24 cellular contexts compared by ENCODE assay signal in the genomic region with DNA sequence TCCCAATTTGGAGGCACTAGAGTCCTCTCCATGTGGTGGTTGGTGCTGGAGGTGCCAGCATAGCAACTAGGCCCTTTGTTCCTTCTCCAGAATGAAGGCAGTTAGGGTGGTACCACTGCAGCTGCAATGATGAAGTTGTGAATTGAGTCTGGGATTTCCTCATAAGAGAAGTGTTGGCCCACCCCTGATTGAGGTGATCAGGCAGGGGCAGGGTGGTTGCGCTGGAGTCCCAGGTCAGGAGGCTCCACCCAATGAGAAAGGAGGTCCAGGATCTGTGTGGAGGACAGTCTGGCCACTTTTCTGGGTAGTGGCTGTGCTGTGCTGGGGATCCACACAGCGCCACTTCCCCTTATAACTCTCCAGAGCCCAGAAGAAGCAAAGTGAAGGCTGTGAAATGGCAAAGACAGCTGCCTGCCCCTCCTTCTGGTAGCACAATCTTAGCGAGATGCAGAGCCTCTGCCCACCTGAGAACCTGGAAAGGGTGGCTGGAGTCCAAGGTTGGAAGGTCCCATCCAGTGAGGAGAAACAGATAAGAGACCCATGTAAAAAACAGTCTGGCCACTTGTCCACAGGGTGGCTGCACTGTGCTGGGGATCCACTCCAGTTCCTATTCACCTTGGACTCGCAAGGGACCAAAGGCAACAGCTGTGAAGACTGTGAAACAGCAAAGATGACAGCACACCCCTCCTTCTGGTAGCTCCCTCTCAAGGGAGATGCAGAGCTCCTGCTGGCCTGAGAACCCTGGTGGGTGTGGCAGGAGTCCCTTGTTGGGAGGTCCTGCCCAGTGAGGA.
"Had no signal": no experiment of that assay in that cellular context is flagged by ENCODE, and none has a peak within 500 bp of the region (broad histone marks: within the 10 kb centered on the region; RNA-seq: fewer than 3 reads in every experiment).

No MANE protein-coding gene starts in this region.

- DNase-seq: activated CD4-positive, alpha-beta T cell treated with anti-CD3 and anti-CD28 coated beads for 4 hours; activated CD4-positive, alpha-beta T cell treated with anti-CD3 and anti-CD28 coated beads, Interleukin-2, amount 50 U/mL, for 4 hours; activated naive CD4-positive, alpha-beta T cell; activated T-cell treated with anti-CD3 and anti-CD28 coated beads for 4 hours; activated T-cell treated with anti-CD3 and anti-CD28 coated beads, Interleukin-2, amount 50 U/mL, for 72 hours; central memory CD4-positive, alpha-beta T cell; endodermal cell; foreskin keratinocyte; heart left ventricle; hypothalamus; immature natural killer cell; kidney; left colon; mesenchymal stem cell; naive thymus-derived CD8-positive, alpha-beta T cell; nucleus accumbens; pancreas; stimulated activated CD4-positive, alpha-beta T cell treated with anti-CD3 and anti-CD28 coated beads, Interleukin-1b, Interleukin-23, amount 100 ng/mL, for 48 hours; stimulated activated CD4-positive, alpha-beta T cell treated with anti-CD3 and anti-CD28 coated beads, Interleukin-4, amount 100 ng/mL, for 4 hours; stimulated activated naive CD4-positive, alpha-beta T cell; testis; transverse colon had no signal

- ATAC-seq: activated naive CD4-positive, alpha-beta T cell treated with anti-CD3 and anti-CD28 coated beads, Interleukin-2, amount 50 U/mL, for 72 hours; activated T-cell treated with anti-CD3 and anti-CD28 coated beads, Interleukin-2, amount 50 U/mL, for 72 hours; esophagus mucosa; foreskin keratinocyte; heart left ventricle; left colon; naive thymus-derived CD8-positive, alpha-beta T cell; pancreas had no signal
